8 cellular contexts compared by ENCODE assay signal in genomic region chr4:40840985-40841571, GRCh38.
DNase-seq lines count a peak whose midpoint lies in the region; ATAC-seq and TF ChIP-seq lines count a peak whose summit lies in the region.

No MANE protein-coding gene starts in this region.

- ATAC-seq in HG02610 (IDR thresholded peaks at IDR 0.05; ENCODE audit: unreplicated experiment) = peak; percentile 65

- H3K27me3 ChIP-seq in iPS DF 6.9 (ENCODE audit: control insufficient read depth, insufficient read depth, low read length) = no peaks in the 10 kb centered on the region

- no peaks in the 10 kb centered on the region for H3K9me3 Mint-ChIP-seq in T-helper 2 cell treated with Interferon-gamma antibody and Interleukin-4, amounts not matched to agents 5 μg/mL and 100 μg/mL, for 36 hours

- TF ChIP-seq CTCF in GM10248 (IDR thresholded peaks at IDR 0.05; ENCODE audit: control extremely low read depth, extremely low read depth, low read depth, missing control alignments) = peak; percentile 74
- TF ChIP-seq CTCF in astrocyte of the spinal cord (IDR thresholded peaks at IDR 0.05; ENCODE audit: low read depth, low read length) = peak; percentile 86

- no peak overlapping the region for H3K4me3 Mint-ChIP-seq in T-helper 2 cell treated with Interferon-gamma antibody and Interleukin-4, amounts not matched to agents 5 μg/mL and 100 μg/mL, for 36 hours

- peaks cover 1% of the 10 kb centered on the region; the same call in 1 of the 2 replicates for H3K4me1 ChIP-seq in iPS DF 6.9 (ENCODE audit: control insufficient read depth, insufficient read depth, low read length)

- in situ Hi-C loops in astrocyte of the spinal cord (cut with HindIII; ENCODE audit: low sequenced_read_pairs) = no loop called here

- no peak overlapping the region for H3K27ac ChIP-seq in iPS DF 6.9 (ENCODE audit: low read length)

- H3K9me3 ChIP-seq in iPS DF 6.9 (ENCODE audit: control insufficient read depth, insufficient read depth, low read length) = no peaks in the 10 kb centered on the region

- H3K27ac Mint-ChIP-seq in T-helper 2 cell treated with Interferon-gamma antibody and Interleukin-4, amounts not matched to agents 5 μg/mL and 100 μg/mL, for 36 hours = no peak overlapping the region

- H3K36me3 ChIP-seq in iPS DF 6.9 (ENCODE audit: control insufficient read depth, insufficient read depth, low read length) = no peaks in the 10 kb centered on the region

- H3K36me3 Mint-ChIP-seq in T-helper 2 cell treated with Interferon-gamma antibody and Interleukin-4, amounts not matched to agents 5 μg/mL and 100 μg/mL, for 36 hours (ENCODE audit: low read depth) = no peaks in the 10 kb centered on the region

- H3K4me1 Mint-ChIP-seq in T-helper 2 cell treated with Interferon-gamma antibody and Interleukin-4, amounts not matched to agents 5 μg/mL and 100 μg/mL, for 36 hours (ENCODE audit: low read depth) = peaks cover 5% of the 10 kb centered on the region

- CTCF ChIA-PET in GM10248 (lab: Yijun Ruan, JAX) = interaction anchor here (0.6 to 7.4 kb wide), 35 partner anchors 9 to 573 kb away, joined by 3 to 128 read pairs (median 4); no protein-coding TSS in a partner anchor

- POLR2A ChIA-PET in GM10248 (lab: Yijun Ruan, JAX) = interaction anchor here (0.6 kb wide), 1 partner anchor 65 kb away, joined by 4 read pairs; no protein-coding TSS in a partner anchor

- H3K27me3 Mint-ChIP-seq in T-helper 2 cell treated with Interferon-gamma antibody and Interleukin-4, amounts not matched to agents 5 μg/mL and 100 μg/mL, for 36 hours (ENCODE audit: low read depth) = peaks cover 6% of the 10 kb centered on the region

- DNase-seq in GM10248 (ENCODE audit: extremely low spot score) = peak; percentile 62
- peak; percentile 91 for DNase-seq in NCI-H146 (lab: John Stamatoyannopoulos, UW)
- DNase-seq in T-helper 2 cell treated with Interferon-gamma antibody and Interleukin-4, amounts not matched to agents 5 μg/mL and 100 μg/mL, for 36 hours (ENCODE audit: low spot score) = peak; percentile 78
- DNase-seq in astrocyte of the spinal cord (ENCODE audit: low read depth, low spot score) = peak; percentile 85
- DNase-seq in iPS DF 6.9 (ENCODE audit: low read depth, low spot score) = peak; percentile 98
- peak; percentile 66 for DNase-seq in smooth muscle cell of the brain vasculature (ENCODE audit: low read depth, low spot score)
- no peak for DNase-seq in NCI-H1105 treated with DMSO at 0.1 percent for 48 hours (lab: John Stamatoyannopoulos, UW)

- WGBS in iPS DF 6.9 (ENCODE audit: insufficient coverage, insufficient read length) = no CpG with 5 or more reads among the region's 7 CpGs

- H3K4me3 ChIP-seq in astrocyte of the spinal cord (ENCODE audit: low read depth, low read length) (no peak overlapping the region), iPS DF 6.9 (ENCODE audit: low read length) (no peak overlapping the region)
